In the genomic region with DNA sequence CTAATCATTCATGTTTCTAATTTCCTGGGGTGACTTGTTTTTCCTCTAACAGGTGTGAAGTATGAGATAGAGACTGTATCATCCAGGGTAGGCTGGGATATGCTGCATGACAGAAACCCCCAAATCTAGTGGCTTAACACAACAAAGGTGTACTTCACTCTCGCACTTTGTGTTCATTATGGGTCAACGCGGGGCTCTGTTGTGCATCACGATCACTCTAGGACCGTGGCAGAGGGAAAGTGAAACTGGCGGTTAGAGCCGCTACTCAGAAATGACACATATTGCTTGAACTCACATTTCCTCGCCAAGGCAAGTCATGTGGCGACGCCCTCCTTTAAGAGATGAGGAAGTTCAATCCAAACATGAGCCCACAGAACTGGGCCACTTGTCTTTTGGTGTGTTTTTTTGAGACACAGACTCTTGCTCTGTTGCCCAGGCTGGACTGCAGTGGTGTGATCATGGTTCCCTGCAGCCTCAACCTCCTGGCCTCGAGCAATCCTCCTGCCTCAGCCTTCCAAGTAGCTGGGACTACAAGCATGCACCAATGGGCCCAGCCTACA, we compare ENCODE assay signal across 8 cellular contexts. TPM values are rescaled to one million over a fixed set of nuclear protein-coding genes. Genes with fewer than 3 reads are reported as not detected.
DNase-seq lines count a peak whose midpoint lies in the region; ATAC-seq and TF ChIP-seq lines count a peak whose summit lies in the region.

No MANE protein-coding gene starts in this region.

- no peak for TF ChIP-seq CTCF in gastroesophageal sphincter (IDR thresholded peaks at IDR 0.05)

- no peak for TF ChIP-seq EP300 in gastroesophageal sphincter (IDR thresholded peaks at IDR 0.05)

- H3K9me3 ChIP-seq in gastroesophageal sphincter = no peaks in the 10 kb centered on the region

- no peaks in the 10 kb centered on the region for H3K36me3 ChIP-seq in gastroesophageal sphincter

- H3K4me3 ChIP-seq in gastroesophageal sphincter = peak overlapping the region; percentile 19 to 36

- peak overlapping the region; percentile 21 to 68 (median 48) for H3K27ac ChIP-seq in gastroesophageal sphincter

- whole genome bisulfite sequencing in gastroesophageal sphincter (ENCODE audit: low coverage in 1 of 2), 2 donors = 28 to 83% methylated on average over 8 to 11 of the region's 11 CpGs

- no peaks in the 10 kb centered on the region for H3K27me3 ChIP-seq in gastroesophageal sphincter

- DNase-seq in NOMO-1 treated with DMSO at 0.1 percent for 48 hours (lab: John Stamatoyannopoulos, UW; ENCODE audit: unreplicated experiment) (peak; percentile 95), activated T-cell treated with anti-CD3 and anti-CD28 coated beads for 24 hours (ENCODE audit: low read depth) (peak; percentile 72), NCI-H82 treated with DMSO at 0.1 percent for 48 hours (lab: John Stamatoyannopoulos, UW; ENCODE audit: unreplicated experiment) (no peak), NCI-H2171 treated with DMSO at 0.1 percent for 48 hours (lab: John Stamatoyannopoulos, UW) (no peak)
- DNase-seq in stimulated activated CD4-positive, alpha-beta T cell treated with anti-CD3 and anti-CD28 coated beads, Interleukin-12 subunit alpha, Interleukin-12 subunit beta, amount 100 ng/mL, for 4 hours = peak; percentile 57

- peaks cover 0 to 23% (median 2%) of the 10 kb centered on the region in 3 donors for H3K4me1 ChIP-seq in gastroesophageal sphincter

- peak in 1 of 2 donors; percentile 20 for TF ChIP-seq POLR2A in gastroesophageal sphincter (IDR thresholded peaks at IDR 0.05)

- ATAC-seq in GM18502 (IDR thresholded peaks at IDR 0.05; ENCODE audit: poor library complexity, unreplicated experiment) (peak; percentile 93), HG02798 (IDR thresholded peaks at IDR 0.05; ENCODE audit: poor library complexity, unreplicated experiment) (peak; percentile 98), gastroesophageal sphincter (peak; percentile 76)

RNA-seq across cellular contexts. Expression of a gene that starts 34.4 kb away (rescaled TPM):
- total RNA-seq in gastroesophageal sphincter = 100 to 1,000 TPM in 2 of 4 donors, 10 to 100 TPM in 2; 72.6 to 108 (median 97.8) TPM

RNA-seq across cellular contexts. Expression of a gene that starts 41.3 kb away (rescaled TPM):
- 10 to 100 TPM; 21.9 to 52.8 (median 39.2) TPM for total RNA-seq in gastroesophageal sphincter

RNA-seq across cellular contexts. Expression of a gene that starts 48.3 kb away (rescaled TPM):
- 100 to 1,000 TPM in 1 of 4 donors, 10 to 100 TPM in 3; 59.8 to 102 (median 73.9) TPM for total RNA-seq in gastroesophageal sphincter

Comparison
In these comparisons a context has a peak if more than half of its experiments do, and no peak if none do; other contexts are left out.
1. DNase-seq: peak in NOMO-1 treated with DMSO at 0.1 percent for 48 hours (single experiment), activated T-cell treated with anti-CD3 and anti-CD28 coated beads for 24 hours (single experiment) and stimulated activated CD4-positive, alpha-beta T cell treated with anti-CD3 and anti-CD28 coated beads, Interleukin-12 subunit alpha, Interleukin-12 subunit beta, amount 100 ng/mL, for 4 hours (single experiment); none in NCI-H82 treated with DMSO at 0.1 percent for 48 hours (single experiment) and NCI-H2171 treated with DMSO at 0.1 percent for 48 hours (single experiment).
2. Peak in every context shown above with its lines, with median percentiles within 50 percentile points of each other: ATAC-seq.